In the genomic region with DNA sequence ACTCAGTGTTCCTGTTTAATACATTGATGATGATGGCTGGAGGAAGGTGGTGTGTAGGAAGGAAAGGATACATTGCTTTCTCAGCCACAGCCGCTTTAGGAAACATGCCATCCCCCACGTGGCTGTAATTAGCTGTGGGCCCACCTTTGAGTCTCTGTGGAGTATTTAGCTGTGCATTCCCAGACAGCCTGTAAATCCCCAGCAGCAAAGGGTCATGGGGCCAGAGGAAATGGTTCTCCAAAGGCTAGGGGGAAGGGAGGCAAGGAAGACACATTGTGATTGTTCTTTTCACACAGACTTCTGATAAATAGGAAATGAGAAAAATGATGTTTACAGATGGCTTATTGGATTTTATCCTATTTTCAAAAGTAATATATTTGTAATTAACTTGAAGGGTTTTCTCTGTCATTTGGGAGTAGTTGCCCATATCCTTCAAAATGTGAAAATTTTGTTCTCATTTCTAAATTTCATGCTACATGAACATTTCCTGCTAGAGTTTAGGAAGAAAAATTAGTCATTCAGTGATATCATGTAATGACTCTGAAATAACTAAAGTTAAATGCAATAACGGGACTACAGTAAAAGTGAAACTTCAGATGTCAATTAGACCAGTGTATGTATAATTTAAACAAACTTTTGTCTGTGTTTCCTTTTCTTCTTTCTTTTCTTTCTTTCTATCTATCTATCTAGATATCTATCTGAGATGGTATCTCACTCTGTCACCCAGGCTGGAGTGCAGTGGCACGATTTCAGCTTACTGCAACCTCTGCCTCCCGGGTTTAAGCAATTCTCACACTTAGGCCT, we compare ENCODE assay signal across 10 cellular contexts. TPM values are rescaled to one million over a fixed set of nuclear protein-coding genes. Genes with fewer than 3 reads are reported as not detected.
DNase-seq lines count a peak whose midpoint lies in the region; FAIRE-seq and TF ChIP-seq lines count a peak whose summit lies in the region.
"Had no signal": no experiment of that assay in that cellular context is flagged by ENCODE, and none has a peak within 500 bp of the region (broad histone marks: within the 10 kb centered on the region; RNA-seq: fewer than 3 reads in every experiment).

No MANE protein-coding gene starts in this region.

- H3K27ac Mint-ChIP-seq in astrocyte (ENCODE audit: unreplicated experiment), result peak overlapping the region; percentile 99

- H3K27me3 ChIP-seq in astrocyte (ENCODE audit: insufficient read depth, low read length) (no peaks in the 10 kb centered on the region), BE2C (peaks cover 10% of the 10 kb centered on the region)

- no peak for TF ChIP-seq CTCF in 22Rv1 (IDR thresholded peaks at IDR 0.05)
- no peak for TF ChIP-seq CTCF in astrocyte (IDR thresholded peaks at IDR 0.05; ENCODE audit: insufficient read depth, low read depth, low read length)
- TF ChIP-seq CTCF in BE2C (IDR thresholded peaks at IDR 0.05; ENCODE audit: low read depth, low read length), result no peak

- peaks cover 34% of the 10 kb centered on the region for H3K4me1 ChIP-seq in astrocyte (ENCODE audit: insufficient read depth, low read length)
- no peaks in the 10 kb centered on the region for H3K4me1 ChIP-seq in BE2C

- H3K79me2 ChIP-seq in astrocyte (ENCODE audit: insufficient read depth, low read length), result no peaks in the 10 kb centered on the region

- no peak for FAIRE-seq in astrocyte (lab: Jason Lieb, UNC)

- H3K36me3 Mint-ChIP-seq in astrocyte (ENCODE audit: low read depth, unreplicated experiment), result peaks cover 3% of the 10 kb centered on the region

- H3K4me1 Mint-ChIP-seq in astrocyte (ENCODE audit: low read depth, unreplicated experiment), result peaks cover 54% of the 10 kb centered on the region

- H3K9me3 Mint-ChIP-seq in astrocyte (ENCODE audit: unreplicated experiment), result peaks cover 5% of the 10 kb centered on the region

- H3K9ac ChIP-seq in astrocyte (ENCODE audit: low read length), result peak overlapping the region; percentile 55

- no peaks in the 10 kb centered on the region for H3K9me3 ChIP-seq in astrocyte (ENCODE audit: insufficient read depth, low read depth, low read length)
- H3K9me3 ChIP-seq in BE2C, result no peaks in the 10 kb centered on the region

- H3K36me3 ChIP-seq in astrocyte (ENCODE audit: insufficient read depth, low read length), result no peaks in the 10 kb centered on the region
- H3K36me3 ChIP-seq in BE2C, result no peaks in the 10 kb centered on the region

- H3K4me3 ChIP-seq in astrocyte (ENCODE audit: insufficient read depth, low read depth, low read length) (no peak overlapping the region), BE2C (ENCODE audit: low read depth, low read length) (no peak overlapping the region)

- H3K27me3 Mint-ChIP-seq in astrocyte (ENCODE audit: low read depth, unreplicated experiment), result no peaks in the 10 kb centered on the region

- no peak overlapping the region for H3K4me3 Mint-ChIP-seq in astrocyte (ENCODE audit: unreplicated experiment)

- H3K4me2 ChIP-seq in astrocyte (ENCODE audit: low read length), result peak overlapping the region; percentile 39

- DNase-seq in HCEC 1CT (peak; percentile 75), astrocyte (ENCODE audit: low read depth) (peak; percentile 84), kidney tubule cell (ENCODE audit: low spot score) (peak; percentile 74), BE2C (no peak), cerebellar nuclear complex (lab: John Stamatoyannopoulos, UW) (no peak), GM19240 (ENCODE audit: insufficient read length, low spot score) (no peak)
- DNase-seq in stimulated activated CD4-positive, alpha-beta T cell treated with anti-CD3 and anti-CD28 coated beads, Interleukin-4, amount 100 ng/mL, for 24 hours, result no peak
- DNase-seq: activated CD4-positive, CD25-positive, alpha-beta regulatory T cell treated with anti-CD3 and anti-CD28 coated beads, Interleukin-2, amount 50 U/mL, for 72 hours; COR-L47 had no signal

- H4K20me1 ChIP-seq in astrocyte (ENCODE audit: insufficient read depth, low read length), result no peaks in the 10 kb centered on the region

- H2AFZ ChIP-seq in astrocyte (ENCODE audit: low read depth, low read length), result peak overlapping the region; percentile 2

- peak overlapping the region; percentile 69 for H3K27ac ChIP-seq in 22Rv1
- peak overlapping the region; percentile 98 for H3K27ac ChIP-seq in astrocyte (ENCODE audit: low read depth, low read length)

RNA-seq across cellular contexts. Expression of gene F2R, which starts 24.3 kb away (rescaled TPM):
- 285 and 331 TPM in 2 replicates for total RNA-seq in astrocyte
- not detected for polyA plus RNA-seq in BE2C (2012; ENCODE audit: insufficient read depth, insufficient read length, low read depth)

Comparison
In these comparisons a context has a peak if more than half of its experiments do, and no peak if none do; other contexts are left out.
1. DNase-seq: peak in HCEC 1CT (single experiment), astrocyte (single experiment) and kidney tubule cell (single experiment); none in BE2C (single experiment), stimulated activated CD4-positive, alpha-beta T cell treated with anti-CD3 and anti-CD28 coated beads, Interleukin-4, amount 100 ng/mL, for 24 hours (single experiment), cerebellar nuclear complex (0 of 2) and GM19240 (single experiment).